Comparison of ENCODE assay signal across 17 cellular contexts in genomic region chr6:12196326-12196936, GRCh38.
DNase-seq lines count a peak whose midpoint lies in the region; ATAC-seq, FAIRE-seq and TF ChIP-seq lines count a peak whose summit lies in the region.
"Had no signal": no experiment of that assay in that cellular context is flagged by ENCODE, and none has a peak within 500 bp of the region (broad histone marks: within the 10 kb centered on the region; RNA-seq: fewer than 3 reads in every experiment).

No MANE protein-coding gene starts in this region.

- H3K36me3 Mint-ChIP-seq in natural killer cell treated with Interleukin-12 subunit alpha and Interleukin-12 subunit beta and Interleukin-15 and Interleukin-18, amount 100 ng/mL, for 72 hours = no peaks in the 10 kb centered on the region

- peak; percentile 46; the same call in 1 of the 3 replicates for ATAC-seq in RWPE2 (ENCODE audit: low read depth)
- ATAC-seq in GM18873 (IDR thresholded peaks at IDR 0.05; ENCODE audit: low FRiP score, unreplicated experiment) = no peak
- no peak for ATAC-seq in natural killer cell treated with Interleukin-12 subunit alpha and Interleukin-12 subunit beta and Interleukin-15 and Interleukin-18, amount 100 ng/mL, for 72 hours
- ATAC-seq: activated T-helper 17 cell treated with anti-CD3 and anti-CD28 coated beads, Interleukin-2, amount 50 U/mL, for 72 hours; effector memory CD8-positive, alpha-beta T cell; Panc1 had no signal

- H3K27me3 ChIP-seq in RWPE2 (ENCODE audit: insufficient read depth, poor library complexity, severe bottlenecking) = no peaks in the 10 kb centered on the region
- H3K27me3 ChIP-seq: ascending aorta had no signal

- H3K27ac ChIP-seq in RWPE2 (ENCODE audit: poor library complexity, severe bottlenecking) = no peak overlapping the region
- H3K27ac ChIP-seq: ascending aorta had no signal

- H3K36me3 ChIP-seq in RWPE2 (ENCODE audit: low read depth) = no peaks in the 10 kb centered on the region
- H3K36me3 ChIP-seq: ascending aorta had no signal

- peak; percentile 50 for FAIRE-seq in H54 (lab: Jason Lieb, UNC)

- no peaks in the 10 kb centered on the region for H3K9me3 ChIP-seq in RWPE2 (ENCODE audit: severe bottlenecking)
- H3K9me3 ChIP-seq: ascending aorta had no signal

- H3K4me1 Mint-ChIP-seq in natural killer cell treated with Interleukin-12 subunit alpha and Interleukin-12 subunit beta and Interleukin-15 and Interleukin-18, amount 100 ng/mL, for 72 hours (ENCODE audit: low read depth in 2 of 2) = no peaks in the 10 kb centered on the region
- H3K4me1 Mint-ChIP-seq: activated T-helper 17 cell treated with anti-CD3 and anti-CD28 coated beads, Interleukin-2, amount 50 U/mL, for 72 hours; CD8-positive, alpha-beta memory T cell had no signal

- H3K4me3 ChIP-seq in RWPE2 (ENCODE audit: severe bottlenecking) (no peak overlapping the region), fibroblast of mammary gland (ENCODE audit: control insufficient read depth, low read depth, low read length) (no peak overlapping the region), skeletal muscle cell (ENCODE audit: low read depth, low read length) (no peak overlapping the region)
- H3K4me3 ChIP-seq: ascending aorta had no signal

- TF ChIP-seq CTCF in RWPE2 (IDR thresholded peaks at IDR 0.05; ENCODE audit: poor library complexity, severe bottlenecking) (no peak), fibroblast of mammary gland (conservative IDR thresholded peaks at IDR 0.05; ENCODE audit: control insufficient read depth, insufficient read depth, low read depth, low read length) (no peak)

- no peaks in the 10 kb centered on the region for H3K27me3 Mint-ChIP-seq in natural killer cell treated with Interleukin-12 subunit alpha and Interleukin-12 subunit beta and Interleukin-15 and Interleukin-18, amount 100 ng/mL, for 72 hours
- H3K27me3 Mint-ChIP-seq: activated T-helper 17 cell treated with anti-CD3 and anti-CD28 coated beads, Interleukin-2, amount 50 U/mL, for 72 hours; CD8-positive, alpha-beta memory T cell; effector memory CD8-positive, alpha-beta T cell had no signal

- H3K4me1 ChIP-seq in RWPE2 (ENCODE audit: insufficient read depth, poor library complexity, severe bottlenecking) = peaks cover 9% of the 10 kb centered on the region
- H3K4me1 ChIP-seq: ascending aorta had no signal

- no peak overlapping the region for H3K4me3 Mint-ChIP-seq in natural killer cell treated with Interleukin-12 subunit alpha and Interleukin-12 subunit beta and Interleukin-15 and Interleukin-18, amount 100 ng/mL, for 72 hours
- H3K4me3 Mint-ChIP-seq: activated T-helper 17 cell treated with anti-CD3 and anti-CD28 coated beads, Interleukin-2, amount 50 U/mL, for 72 hours; CD8-positive, alpha-beta memory T cell; effector memory CD8-positive, alpha-beta T cell had no signal

- no peaks in the 10 kb centered on the region for H3K9me3 Mint-ChIP-seq in natural killer cell treated with Interleukin-12 subunit alpha and Interleukin-12 subunit beta and Interleukin-15 and Interleukin-18, amount 100 ng/mL, for 72 hours
- H3K9me3 Mint-ChIP-seq: activated T-helper 17 cell treated with anti-CD3 and anti-CD28 coated beads, Interleukin-2, amount 50 U/mL, for 72 hours; CD8-positive, alpha-beta memory T cell; effector memory CD8-positive, alpha-beta T cell had no signal

- DNase-seq in H54 (ENCODE audit: insufficient read length, low spot score) = no peak
- no peak for DNase-seq in RWPE2 (ENCODE audit: low spot score)
- peak; percentile 25 for DNase-seq in fibroblast of mammary gland (ENCODE audit: low read depth)
- DNase-seq in skeletal muscle cell (ENCODE audit: low read depth) = peak; percentile 18
- DNase-seq in NCI-H128 (lab: John Stamatoyannopoulos, UW; ENCODE audit: unreplicated experiment) = no peak
- no peak for DNase-seq in natural killer cell treated with Interleukin-12 subunit alpha and Interleukin-12 subunit beta and Interleukin-15 and Interleukin-18, amount 100 ng/mL, for 72 hours (ENCODE audit: low spot score)
- DNase-seq: activated CD4-positive, alpha-beta T cell treated with anti-CD3 and anti-CD28 coated beads, Interleukin-2, amount 50 U/mL, for 48 hours; CD8-positive, alpha-beta memory T cell; effector memory CD8-positive, alpha-beta T cell; hypothalamus; NCI-H1417; NCI-H526; substantia nigra had no signal

- no peak for TF ChIP-seq POLR2A in H54 (IDR thresholded peaks at IDR 0.05; ENCODE audit: low read depth, low read length)

- H3K27ac Mint-ChIP-seq in natural killer cell treated with Interleukin-12 subunit alpha and Interleukin-12 subunit beta and Interleukin-15 and Interleukin-18, amount 100 ng/mL, for 72 hours = no peak overlapping the region
- H3K27ac Mint-ChIP-seq: activated T-helper 17 cell treated with anti-CD3 and anti-CD28 coated beads, Interleukin-2, amount 50 U/mL, for 72 hours; CD8-positive, alpha-beta memory T cell; effector memory CD8-positive, alpha-beta T cell had no signal

Comparison
In these comparisons a context has a peak if more than half of its experiments do, and no peak if none do; other contexts are left out.
1. DNase-seq: peak in fibroblast of mammary gland (single experiment) and skeletal muscle cell (single experiment); none in H54 (single experiment), RWPE2 (single experiment), NCI-H128 (single experiment) and natural killer cell treated with Interleukin-12 subunit alpha and Interleukin-12 subunit beta and Interleukin-15 and Interleukin-18, amount 100 ng/mL, for 72 hours (single experiment).